ENCODE assay signal across 29 cellular contexts in the genomic region with DNA sequence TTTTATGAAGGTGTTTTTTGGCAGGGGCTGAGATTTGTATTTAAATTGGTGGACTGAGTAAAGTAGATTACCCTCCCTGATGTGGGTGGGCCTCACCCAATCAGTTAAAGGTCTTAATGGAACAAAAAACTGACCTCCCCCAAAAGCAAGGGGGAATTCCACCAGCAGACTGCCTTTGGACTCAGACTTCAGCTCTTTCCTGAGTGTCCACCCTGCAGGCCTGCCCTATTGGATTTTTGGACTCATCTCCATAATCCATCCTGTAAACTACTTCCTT.
"Had no signal": no experiment of that assay in that cellular context is flagged by ENCODE, and none has a peak within 500 bp of the region (broad histone marks: within the 10 kb centered on the region; RNA-seq: fewer than 3 reads in every experiment).

No MANE protein-coding gene starts in this region.

- H3K27me3 Mint-ChIP-seq: progenitor cell of endocrine pancreas had no signal

- H3K36me3 ChIP-seq: colonic mucosa, gastrocnemius medialis, heart left ventricle, left ventricle myocardium inferior, lower lobe of right lung, neutrophil, pancreas, right lobe of liver, tibial artery, upper lobe of right lung, uterus had no signal

- H3K4me1 ChIP-seq: colonic mucosa, gastrocnemius medialis, heart left ventricle, lower lobe of right lung, pancreas, right lobe of liver, tibial artery, upper lobe of right lung, uterus had no signal

- H3K36me3 Mint-ChIP-seq: natural killer cell had no signal

- H3K9me3 Mint-ChIP-seq: dendritic cell treated with granulocyte-macrophage colony-stimulating factor and Interleukin-4, amounts not matched to agents 40 ng/mL and 50 ng/mL, for 4 days; endodermal cell; natural killer cell; neural crest cell; stimulated activated naive CD8-positive, alpha-beta T cell treated with anti-CD3 and anti-CD28 coated beads, Interleukin-15, amount 100 ng/mL, for 72 hours had no signal

- ATAC-seq: esophagus mucosa, gastrocnemius medialis, heart left ventricle, left colon, lower lobe of right lung, natural killer cell, pancreas, right lobe of liver, upper lobe of right lung had no signal

- H3K4me1 Mint-ChIP-seq: natural killer cell; stimulated activated naive CD8-positive, alpha-beta T cell treated with anti-CD3 and anti-CD28 coated beads, Interleukin-15, amount 100 ng/mL, for 72 hours had no signal

- H3K27ac Mint-ChIP-seq: dendritic cell treated with granulocyte-macrophage colony-stimulating factor and Interleukin-4, amounts not matched to agents 40 ng/mL and 50 ng/mL, for 4 days; endodermal cell; natural killer cell; progenitor cell of endocrine pancreas; stimulated activated naive CD8-positive, alpha-beta T cell treated with anti-CD3 and anti-CD28 coated beads, Interleukin-15, amount 100 ng/mL, for 72 hours had no signal

- H3K27me3 ChIP-seq: colonic mucosa, gastrocnemius medialis, heart left ventricle, pancreas, right lobe of liver, tibial artery, upper lobe of right lung, uterus had no signal

- H3K9me3 ChIP-seq: colonic mucosa, gastrocnemius medialis, heart left ventricle, left ventricle myocardium inferior, lower lobe of right lung, neutrophil, pancreas, right lobe of liver, tibial artery, upper lobe of right lung, uterus had no signal

- DNase-seq: colonic mucosa; effector CD8-positive, alpha-beta T cell; endodermal cell; foreskin fibroblast; gastrocnemius medialis; heart left ventricle; hippocampal formation; left colon; left ventricle myocardium inferior; lower lobe of right lung; natural killer cell; pancreas; right lobe of liver; small intestine; stimulated activated CD4-positive, alpha-beta T cell treated with anti-CD3 and anti-CD28 coated beads, Interleukin-12 subunit alpha, Interleukin-12 subunit beta, amount 100 ng/mL, for 4 hours; stimulated activated CD4-positive, alpha-beta T cell treated with anti-CD3 and anti-CD28 coated beads, Interleukin-1b, Interleukin-23, amount 100 ng/mL, for 48 hours; stimulated activated CD4-positive, alpha-beta T cell treated with anti-CD3 and anti-CD28 coated beads, Interleukin-4, amount 100 ng/mL, for 1 hour; stimulated activated CD8-positive, alpha-beta memory T cell treated with anti-CD3 and anti-CD28 coated beads, Interleukin-4, amount 100 ng/mL, for 48 hours; stimulated activated naive CD4-positive, alpha-beta T cell; stimulated activated naive CD8-positive, alpha-beta T cell treated with anti-CD3 and anti-CD28 coated beads, Interleukin-15, amount 100 ng/mL, for 72 hours; tibial artery; upper lobe of right lung; uterus had no signal

- H3K4me3 Mint-ChIP-seq: dendritic cell treated with granulocyte-macrophage colony-stimulating factor and Interleukin-4, amounts not matched to agents 40 ng/mL and 50 ng/mL, for 4 days; endodermal cell; natural killer cell; neural crest cell; stimulated activated naive CD8-positive, alpha-beta T cell treated with anti-CD3 and anti-CD28 coated beads, Interleukin-15, amount 100 ng/mL, for 72 hours had no signal

- H3K27ac ChIP-seq: colonic mucosa, epithelial cell of prostate, gastrocnemius medialis, heart left ventricle, left ventricle myocardium inferior, lower lobe of right lung, neutrophil, pancreas, right lobe of liver, tibial artery, upper lobe of right lung, uterus had no signal

- H3K4me3 ChIP-seq: colonic mucosa, gastrocnemius medialis, heart left ventricle, left ventricle myocardium inferior, lower lobe of right lung, pancreas, right lobe of liver, tibial artery, upper lobe of right lung, uterus had no signal
